ENCODE assay signal across 14 cellular contexts in the genomic region with DNA sequence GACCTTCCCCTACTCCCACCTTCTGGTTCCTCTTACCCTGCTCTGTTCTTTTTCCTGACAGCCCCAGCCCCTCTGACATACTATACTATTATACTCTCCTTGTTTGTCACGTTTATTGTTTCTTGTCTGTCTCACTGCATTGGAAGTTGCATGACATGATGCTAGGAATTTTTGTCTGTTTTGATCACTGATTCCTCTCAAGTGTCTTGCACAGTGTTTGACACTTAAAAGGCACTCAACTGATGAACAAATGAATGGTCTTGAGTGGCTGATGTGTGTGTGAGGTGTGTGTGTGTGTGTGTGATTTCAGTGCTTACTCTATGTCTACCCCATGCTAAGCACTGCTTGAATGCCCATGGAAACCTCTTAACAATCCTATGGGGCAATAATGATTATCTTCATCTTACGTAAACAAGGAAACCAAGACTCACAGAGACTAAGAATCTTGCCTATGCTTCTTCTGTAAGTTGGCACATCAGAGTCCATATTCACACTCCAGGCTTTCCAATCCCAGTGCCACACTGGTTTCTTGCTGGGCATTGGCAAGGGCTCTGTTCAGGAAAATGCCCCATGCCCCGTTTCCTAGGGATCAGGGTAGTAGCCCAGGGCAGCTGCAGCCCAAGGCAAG. TPM values are rescaled to one million over a fixed set of nuclear protein-coding genes. Genes with fewer than 3 reads are reported as not detected.
DNase-seq lines count a peak whose midpoint lies in the region; ATAC-seq and TF ChIP-seq lines count a peak whose summit lies in the region.
"Had no signal": no experiment of that assay in that cellular context is flagged by ENCODE, and none has a peak within 500 bp of the region (broad histone marks: within the 10 kb centered on the region; RNA-seq: fewer than 3 reads in every experiment).

No MANE protein-coding gene starts in this region.

- no peak overlapping the region for H2AK5ac ChIP-seq in IMR-90 (ENCODE audit: low read depth, low read length)

- no peak overlapping the region for H4K91ac ChIP-seq in IMR-90 (ENCODE audit: insufficient read depth, low read depth, low read length)

- H3K4me3 ChIP-seq in IMR-90 (ENCODE audit: insufficient read depth, low read depth, low read length) (no peak overlapping the region), left lung (no peak overlapping the region), skeletal muscle tissue (ENCODE audit: low read length in 3 of 3) (peak overlapping the region in 1 of 3 donors; percentile 23)
- H3K4me3 ChIP-seq: thyroid gland had no signal

- no peaks in the 10 kb centered on the region for H3K4me1 Mint-ChIP-seq in activated T-cell treated with anti-CD3 and anti-CD28 coated beads, Interleukin-2, amount 50 U/mL, for 72 hours (ENCODE audit: low read depth)

- no peak overlapping the region for H4K8ac ChIP-seq in IMR-90 (ENCODE audit: low read depth in 2 of 2, low read length in 2 of 2)

- dilution Hi-C loops in IMR-90 (cut with HindIII; ENCODE audit: low sequenced_read_pairs, unreplicated experiment) = no loop called here

- no peak overlapping the region; the same call in 1 of the 2 replicates for H3K18ac ChIP-seq in IMR-90 (ENCODE audit: low read depth, low read length)

- H3K56ac ChIP-seq in IMR-90 (ENCODE audit: extremely low read depth, insufficient read depth, low read length) = no peak overlapping the region

- H3K9me1 ChIP-seq in IMR-90 (ENCODE audit: insufficient read depth, low read length) = no peaks in the 10 kb centered on the region

- intact Hi-C loops in IMR-90 (cut with micrococcal nuclease) (no loop called here), left lung (cut with DNase I) (no loop called here)

- no peak overlapping the region for H3K4me3 Mint-ChIP-seq in activated T-cell treated with anti-CD3 and anti-CD28 coated beads, Interleukin-2, amount 50 U/mL, for 72 hours

- in situ Hi-C loops in IMR-90 (cut with MboI; ENCODE audit: low sequenced_read_pairs) = no loop called here

- H3K36me3 Mint-ChIP-seq in activated T-cell treated with anti-CD3 and anti-CD28 coated beads, Interleukin-2, amount 50 U/mL, for 72 hours (ENCODE audit: insufficient read depth in 2 of 2) = no peaks in the 10 kb centered on the region

- CTCF ChIA-PET in IMR-90 (lab: Yijun Ruan, JAX) = no interaction called here

- H3K27me3 ChIP-seq in IMR-90 (ENCODE audit: control insufficient read depth, insufficient read depth, low read length) (peaks cover 9% of the 10 kb centered on the region), left lung (no peaks in the 10 kb centered on the region), skeletal muscle tissue (ENCODE audit: control insufficient read depth in 3 of 3, insufficient read depth in 3 of 3, low read length in 3 of 3) (no peaks in the 10 kb centered on the region), foreskin keratinocyte (peaks cover 8% of the 10 kb centered on the region)
- H3K27me3 ChIP-seq: BE2C, thyroid gland had no signal

- H3K27ac ChIP-seq in IMR-90 (ENCODE audit: insufficient read depth, low read length) (no peak overlapping the region), left lung (no peak overlapping the region), skeletal muscle tissue (ENCODE audit: low read depth, low read length) (peak overlapping the region; percentile 85), foreskin keratinocyte (no peak overlapping the region)
- H3K27ac ChIP-seq: thyroid gland had no signal

- DNase-seq in IMR-90 (no peak), amniotic epithelial cell (ENCODE audit: low read depth) (peak; percentile 9), left lung (no peak), NCI-H146 treated with DMSO at 0.1 percent for 48 hours (lab: John Stamatoyannopoulos, UW; ENCODE audit: unreplicated experiment) (no peak), foreskin keratinocyte (no peak)
- no peak for DNase-seq in activated T-cell treated with anti-CD3 and anti-CD28 coated beads, Interleukin-2, amount 50 U/mL, for 72 hours
- DNase-seq: activated CD4-positive, alpha-beta T cell treated with anti-CD3 and anti-CD28 coated beads for 48 hours; activated naive CD4-positive, alpha-beta T cell; NCI-H1930; NCI-H526 treated with DMSO at 0.1 percent for 48 hours had no signal

- 33% methylated on average over 1 of the region's 3 CpGs; no CpG with 5 or more reads in 1 of the 2 experiments for WGBS in IMR-90 (ENCODE audit: extremely low coverage in 2 of 2, insufficient read length in 1 of 2), 2 experiments

- no peak overlapping the region for H2AK9ac ChIP-seq in IMR-90 (replicated peaks; ENCODE audit: low read depth, low read length, poor library complexity)

- no TSS peak for BruUV-seq in IMR-90 (replicated peaks; lab: Mats Ljungman, UMichigan)

- TF ChIP-seq CTCF in IMR-90 (conservative IDR thresholded peaks at IDR 0.05; ENCODE audit: low read depth, low read length) (no peak), left lung (IDR thresholded peaks at IDR 0.05) (no peak), foreskin keratinocyte (conservative IDR thresholded peaks at IDR 0.05) (no peak)

- peak overlapping the region; percentile 29; the same call in 1 of the 2 replicates for H2BK20ac ChIP-seq in IMR-90 (ENCODE audit: low read depth, low read length)

- TF ChIP-seq POLR2A in IMR-90 (IDR thresholded peaks at IDR 0.05; ENCODE audit: low read depth, low read length) = no peak

- peak overlapping the region; percentile 30 for H2BK5ac ChIP-seq in IMR-90 (ENCODE audit: low read depth, low read length, poor library complexity, severe bottlenecking)

- peak overlapping the region; percentile 24; the same call in 1 of the 2 replicates for H3K4ac ChIP-seq in IMR-90 (ENCODE audit: low read depth, low read length)

- no peak overlapping the region for H3K27ac Mint-ChIP-seq in activated T-cell treated with anti-CD3 and anti-CD28 coated beads, Interleukin-2, amount 50 U/mL, for 72 hours

- H4K5ac ChIP-seq in IMR-90 (ENCODE audit: low read depth, low read length) = no peak overlapping the region; the same call in 1 of the 2 replicates

- POLR2A ChIA-PET in IMR-90 (lab: Charles Lee; ENCODE audit: unreplicated experiment) = no interaction called here

- no peak overlapping the region for H2BK15ac ChIP-seq in IMR-90 (ENCODE audit: low read depth, low read length)

- H3K27me3 Mint-ChIP-seq in activated T-cell treated with anti-CD3 and anti-CD28 coated beads, Interleukin-2, amount 50 U/mL, for 72 hours (ENCODE audit: low read depth) = no peaks in the 10 kb centered on the region

- H2AFZ ChIP-seq in IMR-90 (replicated peaks; ENCODE audit: low read length, poor library complexity) = peak overlapping the region; percentile 61

- H3K79me1 ChIP-seq in IMR-90 (ENCODE audit: low read depth in 1 of 2, low read length in 2 of 2) = no peaks in the 10 kb centered on the region

- H3K36me3 ChIP-seq in IMR-90 (ENCODE audit: control insufficient read depth, insufficient read depth, low read length) (no peaks in the 10 kb centered on the region), left lung (no peaks in the 10 kb centered on the region), skeletal muscle tissue (ENCODE audit: control insufficient read depth in 3 of 3, insufficient read depth in 3 of 3, low read length in 3 of 3) (no peaks in the 10 kb centered on the region)
- H3K36me3 ChIP-seq: BE2C, thyroid gland had no signal

- H3K14ac ChIP-seq in IMR-90 (replicated peaks; ENCODE audit: low read depth, low read length) = 0 out of 2 replicates have a peak overlapping the region, but pooled peaks have one; percentile 35

- H3K4me1 ChIP-seq in IMR-90 (ENCODE audit: control insufficient read depth, insufficient read depth, low read length) (peaks cover 3% of the 10 kb centered on the region; the same call in 1 of the 2 replicates), left lung (no peaks in the 10 kb centered on the region), skeletal muscle tissue (ENCODE audit: control insufficient read depth in 3 of 3, insufficient read depth in 3 of 3, low read length in 3 of 3) (peaks cover 11 to 19% (median 18%) of the 10 kb centered on the region in 3 donors), foreskin keratinocyte (no peaks in the 10 kb centered on the region)

- H3K9me3 Mint-ChIP-seq in activated T-cell treated with anti-CD3 and anti-CD28 coated beads, Interleukin-2, amount 50 U/mL, for 72 hours = no peaks in the 10 kb centered on the region

- H3K9me3 ChIP-seq in IMR-90 (ENCODE audit: control insufficient read depth, insufficient read depth, low read length) = no peaks in the 10 kb centered on the region
- no peaks in the 10 kb centered on the region for H3K9me3 ChIP-seq in left lung
- H3K9me3 ChIP-seq in skeletal muscle tissue (ENCODE audit: control insufficient read depth in 3 of 3, low read length in 3 of 3) = no peaks in the 10 kb centered on the region
- H3K9me3 ChIP-seq: BE2C, thyroid gland had no signal

- H4K20me1 ChIP-seq in IMR-90 (ENCODE audit: insufficient read depth, low read length) = no peaks in the 10 kb centered on the region

- no peak for TF ChIP-seq RAD21 in IMR-90 (IDR thresholded peaks at IDR 0.05; ENCODE audit: low read length)

- H3K23ac ChIP-seq in IMR-90 (ENCODE audit: low read depth, low read length) = no peak overlapping the region; the same call in 1 of the 2 replicates

- no peak overlapping the region; the same call in 1 of the 2 replicates for H2BK120ac ChIP-seq in IMR-90 (ENCODE audit: low read depth, low read length)

- no peak overlapping the region for H3K9ac ChIP-seq in IMR-90 (ENCODE audit: low read depth, low read length)
- no peak overlapping the region for H3K9ac ChIP-seq in skeletal muscle tissue (ENCODE audit: low read depth in 1 of 3, low read length in 3 of 3)

- no peak overlapping the region for H3K4me2 ChIP-seq in IMR-90 (ENCODE audit: low read depth, low read length)

- no peak for ATAC-seq in IMR-90 (ENCODE audit: low read depth)
- peak; percentile 36 for ATAC-seq in left lung
- ATAC-seq in activated T-cell treated with anti-CD3 and anti-CD28 coated beads, Interleukin-2, amount 50 U/mL, for 72 hours (replicated peaks in 1 of 2) = no peak
- ATAC-seq in foreskin keratinocyte = no peak
- ATAC-seq: SK-N-SH treated with all-trans-retinoic acid at 6 μM for 48 hours had no signal

TF ChIP-seq in IMR-90, 13 proteins besides CTCF, POLR2A, EP300 and RAD21 (continues in another document):
- TF ChIP-seq CEBPB (IDR thresholded peaks at IDR 0.05; ENCODE audit: low read depth, low read length) (no peak), BHLHE40 (IDR thresholded peaks at IDR 0.05; ENCODE audit: low read depth, low read length) (no peak), SMC3 (IDR thresholded peaks at IDR 0.05; ENCODE audit: low read depth, low read length) (no peak), MAFK (IDR thresholded peaks at IDR 0.05; ENCODE audit: low read depth, low read length) (no peak)

RNA-seq across cellular contexts. Expression of gene ATP1A1, which starts 59.7 kb away (rescaled TPM):
- total RNA-seq in IMR-90 (2012; rRNA removed) = 107 and 116 TPM in 2 replicates
- 124 and 125 TPM in 2 replicates for polyA plus RNA-seq in IMR-90 (2012; rRNA removed)
- 80.5 and 128 TPM in 2 replicates for polyA plus RNA-seq in IMR-90 (2012; cell fraction: cytosol; rRNA removed)
- polyA plus RNA-seq in IMR-90 (2012; cell fraction: nucleus; rRNA removed; ENCODE audit: low replicate concordance) = 50.7 and 113 TPM in 2 replicates
- total RNA-seq in left lung = 100 to 1,000 TPM; 686 to 731 TPM
- total RNA-seq in skeletal muscle tissue = 74.1 TPM
- 100 to 1,000 TPM; 177 to 206 TPM for total RNA-seq in activated T-cell treated with anti-CD3 and anti-CD28 coated beads, Interleukin-2, amount 50 U/mL, for 72 hours
- total RNA-seq in foreskin keratinocyte = 141 and 174 TPM in 2 replicates
- polyA plus RNA-seq in foreskin keratinocyte = 124 and 152 TPM in 2 replicates
